In genomic region chr11:19714387-19715363, GRCh38 we compare ENCODE assay signal across 8 cellular contexts. TPM values are rescaled to one million over a fixed set of nuclear protein-coding genes. Genes with fewer than 3 reads are reported as not detected.
DNase-seq lines count a peak whose midpoint lies in the region; ATAC-seq and TF ChIP-seq lines count a peak whose summit lies in the region.
"Had no signal": no experiment of that assay in that cellular context is flagged by ENCODE, and none has a peak within 500 bp of the region (broad histone marks: within the 10 kb centered on the region; RNA-seq: fewer than 3 reads in every experiment).

No MANE protein-coding gene starts in this region.

- POLR2A ChIA-PET in WTC11 (lab: Charles Lee) (interaction anchor here (0.5 to 0.6 kb wide), 2 partner anchors 76 to 598 kb away, joined by 3 read pairs; partner anchors contain the start of gene ZDHHC13), GM10248 (lab: Yijun Ruan, JAX) (no interaction called here)

- H3K4me3 ChIP-seq in foreskin fibroblast (ENCODE audit: low read depth in 1 of 2, low read length in 2 of 2), result peak overlapping the region; percentile 83 to 89
- H3K4me3 ChIP-seq: SK-N-MC had no signal

- peak; percentile 11 for ATAC-seq in WTC11
- no peak for ATAC-seq in GM18858 (IDR thresholded peaks at IDR 0.05; ENCODE audit: unreplicated experiment)

- TF ChIP-seq CTCF in WTC11 (IDR thresholded peaks at IDR 0.05) (no peak), foreskin fibroblast (IDR thresholded peaks at IDR 0.05; ENCODE audit: low read depth, low read length) (no peak), GM10248 (IDR thresholded peaks at IDR 0.05; ENCODE audit: control extremely low read depth, extremely low read depth, low read depth, missing control alignments) (no peak)

- DNase-seq in HK-2 (ENCODE audit: unreplicated experiment) (peak; percentile 82), WTC11 (ENCODE audit: low spot score) (peak; percentile 47), foreskin fibroblast (peak; percentile 80 to 90), occipital lobe (lab: John Stamatoyannopoulos, UW) (peak; percentile 50), NCI-H526 treated with DMSO at 0.1 percent for 48 hours (lab: John Stamatoyannopoulos, UW) (no peak), GM10248 (ENCODE audit: extremely low spot score) (no peak)

- no peaks in the 10 kb centered on the region for H3K9me3 Mint-ChIP-seq in WTC11

- H3K36me3 Mint-ChIP-seq in WTC11, result no peaks in the 10 kb centered on the region

- CTCF ChIA-PET in WTC11 (lab: Charles Lee) (interaction anchor here (0.5 to 1.7 kb wide), 12 partner anchors 9 to 611 kb away, joined by 3 to 15 read pairs (median 3); no protein-coding TSS in a partner anchor), GM10248 (lab: Yijun Ruan, JAX) (interaction anchor here (0.9 kb wide), 1 partner anchor 29 kb away, joined by 3 read pairs; no protein-coding TSS in a partner anchor)

- H3K27ac Mint-ChIP-seq in WTC11, result no peak overlapping the region

- peak overlapping the region; percentile 83 for H3K4me3 Mint-ChIP-seq in WTC11

- H3K27me3 Mint-ChIP-seq in WTC11 (ENCODE audit: low read depth), result peaks cover 60% of the 10 kb centered on the region

- peaks cover 22% of the 10 kb centered on the region for H3K4me1 Mint-ChIP-seq in WTC11

TF ChIP-seq in WTC11, 78 proteins besides CTCF, POLR2A, EP300 and RAD21:
- no peak for TF ChIP-seq E2F4 (CRISPR knock-in tag; IDR thresholded peaks at IDR 0.05; ENCODE audit: borderline replicate concordance, low read depth)
- TF ChIP-seq NFYB (CRISPR knock-in tag; conservative IDR thresholded peaks at IDR 0.05; ENCODE audit: low read depth), result peak; percentile 29; the same call in 1 of the 2 replicates
TF ChIP-seq in WTC11: peak in this region for 1.

RNA-seq across cellular contexts. Expression of gene NAV2, which starts 2.0 kb away (rescaled TPM):
- 41.8 to 44.5 TPM (median 42.8 TPM) in 3 replicates for total RNA-seq in WTC11 (2021)
- 17.6 TPM for total RNA-seq in occipital lobe

Comparison
In these comparisons a context has a peak if more than half of its experiments do, and no peak if none do; other contexts are left out.
1. DNase-seq: peak in HK-2 (single experiment), WTC11 (single experiment), foreskin fibroblast (2 of 2) and occipital lobe (single experiment); none in NCI-H526 treated with DMSO at 0.1 percent for 48 hours (single experiment) and GM10248 (single experiment).